21 cellular contexts compared by ENCODE assay signal in genomic region chr12:14839262-14839661, GRCh38. TPM values are rescaled to one million over a fixed set of nuclear protein-coding genes. Genes with fewer than 3 reads are reported as not detected.
"Had no signal": no experiment of that assay in that cellular context is flagged by ENCODE, and none has a peak within 500 bp of the region (broad histone marks: within the 10 kb centered on the region; RNA-seq: fewer than 3 reads in every experiment).

No MANE protein-coding gene starts in this region.

- H3K27ac ChIP-seq: SJSA1, SK-N-MC had no signal

- H3K4me3 ChIP-seq: SJSA1, SK-N-MC had no signal

- H3K27me3 ChIP-seq: SJSA1 had no signal

- DNase-seq: IMR-90, KG1, MM.1S, NCI-H1092 treated with DMSO at 0.1 percent for 48 hours, NCI-H1436, NCI-H187, NCI-H2029, NCI-H2081 treated with DMSO at 0.1 percent for 48 hours, NCI-H2171, NCI-H226, NCI-H446, NCI-H510A, NCI-H524 treated with DMSO at 0.1 percent for 48 hours, NCI-H69, NCI-H774, Right ventricle myocardium superior, RPMI8226, SIG-M5 had no signal

- H3K36me3 ChIP-seq: SJSA1 had no signal

- H3K9me3 ChIP-seq: SJSA1 had no signal

RNA-seq across cellular contexts. Expression of gene ART4, which starts 4.1 kb away (rescaled TPM):
- total RNA-seq: HT-29, IMR-90 had no signal
- polyA plus RNA-seq: IMR-90 had no signal

RNA-seq across cellular contexts. Expression of gene SMCO3, which starts 25.3 kb away (rescaled TPM):
- total RNA-seq: HT-29, Right ventricle myocardium superior had no signal

RNA-seq across cellular contexts. Expression of gene MGP, which starts 46.4 kb away (rescaled TPM):
- total RNA-seq: SJSA1 had no signal
